ENCODE assay signal across 10 cellular contexts in genomic region chr10:80289451-80290287, GRCh38. TPM values are rescaled to one million over a fixed set of nuclear protein-coding genes. Genes with fewer than 3 reads are reported as not detected.
DNase-seq lines count a peak whose midpoint lies in the region; ATAC-seq and TF ChIP-seq lines count a peak whose summit lies in the region.
"Had no signal": no experiment of that assay in that cellular context is flagged by ENCODE, and none has a peak within 500 bp of the region (broad histone marks: within the 10 kb centered on the region; RNA-seq: fewer than 3 reads in every experiment).

Gene MAT1A, minus strand, starts transcription at chr10:80289658. Its CDS starts 235 bp downstream, at chr10:80289423.

- H3K4me2 ChIP-seq in parathyroid adenoma (ENCODE audit: low read length), result peak within 1 kb of the TSS; percentile 59

- peak; percentile 83 for DNase-seq in H4 (ENCODE audit: low spot score)
- DNase-seq in NCI-H2107 (lab: John Stamatoyannopoulos, UW), result peak; percentile 7
- DNase-seq in epithelial cell of esophagus (ENCODE audit: low read depth), result peak; percentile 63
- no peak for DNase-seq in foreskin melanocyte
- no peak for DNase-seq in CD4-positive, alpha-beta T cell
- DNase-seq: midbrain, uterus had no signal

- peak within 1 kb of the TSS; percentile 84 for H2AFZ ChIP-seq in parathyroid adenoma

- H3K27ac Mint-ChIP-seq in CD4-positive, alpha-beta T cell, result no peak within 1 kb of the TSS

- intact Hi-C loops in CD4-positive, alpha-beta T cell (cut with DNase I, micrococcal nuclease), result no loop called here

- TF ChIP-seq CTCF in epithelial cell of esophagus (IDR thresholded peaks at IDR 0.05; ENCODE audit: insufficient read depth, low read depth, low read length, missing control alignments) (peak; percentile 33), parathyroid adenoma (IDR thresholded peaks at IDR 0.05) (peak; percentile 17)
- TF ChIP-seq CTCF in CD4-positive, alpha-beta T cell (IDR thresholded peaks at IDR 0.05), result no peak

- H3K4me1 Mint-ChIP-seq in CD4-positive, alpha-beta T cell (ENCODE audit: low read depth), result no peaks in the 10 kb centered on the region

- no peaks in the 10 kb centered on the region for H3K79me2 ChIP-seq in parathyroid adenoma

- no peak for ATAC-seq in HG03159 (IDR thresholded peaks at IDR 0.05; ENCODE audit: unreplicated experiment)
- no peak for ATAC-seq in CD4-positive, alpha-beta T cell (ENCODE audit: poor library complexity)
- no peak for ATAC-seq in GM18858 (IDR thresholded peaks at IDR 0.05; ENCODE audit: unreplicated experiment)

- H3K4me1 ChIP-seq in parathyroid adenoma, result peaks cover 3% of the 10 kb centered on the region
- H3K4me1 ChIP-seq: uterus had no signal

- H3K9me3 ChIP-seq in parathyroid adenoma (ENCODE audit: control insufficient read depth, low read length), result no peaks in the 10 kb centered on the region
- H3K9me3 ChIP-seq in CD4-positive, alpha-beta T cell (ENCODE audit: control insufficient read depth, low read length), result no peaks in the 10 kb centered on the region
- H3K9me3 ChIP-seq: uterus had no signal

- CTCF ChIA-PET in CD4-positive, alpha-beta T cell (lab: Charles Lee), result no interaction called here

- H3K27ac ChIP-seq in parathyroid adenoma, result no peak within 1 kb of the TSS
- no peak within 1 kb of the TSS for H3K27ac ChIP-seq in CD4-positive, alpha-beta T cell (ENCODE audit: low read depth, low read length)
- H3K27ac ChIP-seq: uterus had no signal

- peaks cover 23% of the 10 kb centered on the region for H3K27me3 Mint-ChIP-seq in CD4-positive, alpha-beta T cell

- POLR2A ChIA-PET in CD4-positive, alpha-beta T cell (lab: Charles Lee), result no interaction called here

- no peak within 1 kb of the TSS for H3K4me3 Mint-ChIP-seq in CD4-positive, alpha-beta T cell

- no peaks in the 10 kb centered on the region for H3K9me3 Mint-ChIP-seq in CD4-positive, alpha-beta T cell

- no peak within 1 kb of the TSS for H3K9ac ChIP-seq in parathyroid adenoma

- H3K36me3 ChIP-seq in parathyroid adenoma (ENCODE audit: control insufficient read depth, insufficient read depth, low read length), result no peaks in the 10 kb centered on the region
- H3K36me3 ChIP-seq: uterus had no signal

- H3K4me3 ChIP-seq in epithelial cell of esophagus (ENCODE audit: low read length), result no peak within 1 kb of the TSS
- H3K4me3 ChIP-seq in parathyroid adenoma (ENCODE audit: low read depth, low read length), result peak within 1 kb of the TSS; percentile 45
- H3K4me3 ChIP-seq: uterus had no signal

- H3K36me3 Mint-ChIP-seq in CD4-positive, alpha-beta T cell (ENCODE audit: low read depth), result no peaks in the 10 kb centered on the region

- no peaks in the 10 kb centered on the region for H3K27me3 ChIP-seq in parathyroid adenoma (ENCODE audit: control insufficient read depth, insufficient read depth, low read length)
- no peaks in the 10 kb centered on the region for H3K27me3 ChIP-seq in CD4-positive, alpha-beta T cell (ENCODE audit: control insufficient read depth, insufficient read depth, low read length)
- H3K27me3 ChIP-seq: uterus had no signal

RNA-seq across cellular contexts. Expression of gene MAT1A, which starts in this region (rescaled TPM):
- 1.2 and 1.7 TPM in 2 replicates for total RNA-seq in H4 (2014; rRNA removed; shearing (Covaris generic))
- not detected for total RNA-seq in CD4-positive, alpha-beta T cell

Comparison
In these comparisons a context has a peak if more than half of its experiments do, and no peak if none do; other contexts are left out.
1. DNase-seq: peak in H4 (single experiment), NCI-H2107 (single experiment) and epithelial cell of esophagus (single experiment); none in foreskin melanocyte (single experiment) and CD4-positive, alpha-beta T cell (0 of 10).